Comparison of ENCODE assay signal across 23 cellular contexts in genomic region chr18:56545539-56545938, GRCh38.
"Had no signal": no experiment of that assay in that cellular context is flagged by ENCODE, and none has a peak within 500 bp of the region (broad histone marks: within the 10 kb centered on the region; RNA-seq: fewer than 3 reads in every experiment).

No MANE protein-coding gene starts in this region.

- H3K4me3 ChIP-seq: colonic mucosa, gastroesophageal sphincter, heart left ventricle, mucosa of descending colon, skin epidermis, suprapubic skin, transverse colon, uterus had no signal

- H3K27me3 ChIP-seq: colonic mucosa, gastroesophageal sphincter, heart left ventricle, suprapubic skin, transverse colon, uterus had no signal

- H3K4me1 ChIP-seq: colonic mucosa, gastroesophageal sphincter, suprapubic skin, transverse colon, uterus had no signal

- H3K27ac ChIP-seq: colonic mucosa, gastroesophageal sphincter, heart left ventricle, skin epidermis, suprapubic skin, transverse colon, uterus had no signal

- H3K36me3 ChIP-seq: colonic mucosa, gastroesophageal sphincter, heart left ventricle, suprapubic skin, transverse colon, uterus had no signal

- DNase-seq: activated B cell treated with CpG ODN at 0.5 μM for 24 hours; activated CD4-positive, alpha-beta T cell treated with anti-CD3 and anti-CD28 coated beads, Interleukin-2, amount 10 ng/mL, durations not matched to agents 24 days and 14 days; activated CD8-positive, alpha-beta memory T cell treated with anti-CD3 and anti-CD28 coated beads, Interleukin-2, amount 50 U/mL, for 4 hours; activated CD8-positive, alpha-beta T cell treated with anti-CD3 and anti-CD28 coated beads, Interleukin-2, amount 10 ng/mL, durations not matched to agents 7 days and 5 days; activated naive CD4-positive, alpha-beta T cell treated with anti-CD3 and anti-CD28 coated beads for 36 hours; activated T-cell treated with anti-CD3 and anti-CD28 coated beads, Interleukin-2, amount 50 U/mL, for 4 hours; anterior cingulate cortex; colonic mucosa; endodermal cell; heart left ventricle; left ventricle myocardium superior; mesenchymal stem cell; mucosa of descending colon; naive B cell; right cardiac atrium; stimulated activated CD4-positive, alpha-beta T cell treated with anti-CD3 and anti-CD28 coated beads, Interleukin-15, amount 100 ng/mL, for 24 hours; stimulated activated CD4-positive, alpha-beta T cell treated with anti-CD3 and anti-CD28 coated beads, Interleukin-4, amount 100 ng/mL, for 1 hour; stimulated activated naive CD8-positive, alpha-beta T cell treated with anti-CD3 and anti-CD28 coated beads, Interleukin-15, amount 100 ng/mL, for 72 hours; transverse colon; uterus had no signal

- H3K9me3 ChIP-seq: colonic mucosa, gastroesophageal sphincter, mucosa of descending colon, suprapubic skin, transverse colon, uterus had no signal
